In genomic region chr3:126473292-126474168, GRCh38 we compare ENCODE assay signal across 8 cellular contexts. TPM values are rescaled to one million over a fixed set of nuclear protein-coding genes. Genes with fewer than 3 reads are reported as not detected.
DNase-seq lines count a peak whose midpoint lies in the region; ATAC-seq and TF ChIP-seq lines count a peak whose summit lies in the region.

No MANE protein-coding gene starts in this region.

- no peaks in the 10 kb centered on the region for H3K9me3 Mint-ChIP-seq in activated naive CD8-positive, alpha-beta T cell treated with anti-CD3 and anti-CD28 coated beads, Interleukin-2, amount 10 ng/mL, durations not matched to agents 7 days and 5 days

- H3K4me3 ChIP-seq in right lobe of liver, result peak overlapping the region; percentile 60 to 73 (median 63)

- TF ChIP-seq POLR2A in right lobe of liver (IDR thresholded peaks at IDR 0.05), result no peak

- intact Hi-C loops in right lobe of liver (cut with DNase I) (no loop called here), left colon (cut with DNase I, micrococcal nuclease) (no loop called here)

- DNase-seq in stimulated activated CD4-positive, alpha-beta T cell treated with anti-CD3 and anti-CD28 coated beads, Interleukin-15, amount 100 ng/mL, for 24 hours, result peak; percentile 43
- no peak for DNase-seq in stimulated activated CD4-positive, alpha-beta T cell treated with anti-CD3 and anti-CD28 coated beads, Interleukin-4, amount 100 ng/mL, for 4 hours
- DNase-seq in activated naive CD8-positive, alpha-beta T cell treated with anti-CD3 and anti-CD28 coated beads, Interleukin-2, amount 10 ng/mL, durations not matched to agents 7 days and 5 days, result peak; percentile 34
- peak; percentile 17 to 45 (median 26) for DNase-seq in right lobe of liver
- no peak for DNase-seq in cerebellum (ENCODE audit: low spot score)
- DNase-seq in NCI-H1092 (lab: John Stamatoyannopoulos, UW), result no peak
- DNase-seq in left colon, result no peak

- peaks cover 36% of the 10 kb centered on the region for H3K4me1 Mint-ChIP-seq in activated naive CD8-positive, alpha-beta T cell treated with anti-CD3 and anti-CD28 coated beads, Interleukin-2, amount 10 ng/mL, durations not matched to agents 7 days and 5 days

- H3K27me3 Mint-ChIP-seq in activated naive CD8-positive, alpha-beta T cell treated with anti-CD3 and anti-CD28 coated beads, Interleukin-2, amount 10 ng/mL, durations not matched to agents 7 days and 5 days, result no peaks in the 10 kb centered on the region

- no peak for ATAC-seq in activated naive CD8-positive, alpha-beta T cell treated with anti-CD3 and anti-CD28 coated beads, Interleukin-2, amount 10 ng/mL, durations not matched to agents 7 days and 5 days (ENCODE audit: low read depth)
- ATAC-seq in right lobe of liver, result no peak
- ATAC-seq in GM18502 (IDR thresholded peaks at IDR 0.05; ENCODE audit: poor library complexity, unreplicated experiment), result no peak
- no peak for ATAC-seq in left colon

- H3K36me3 ChIP-seq in right lobe of liver, result peaks cover 11 to 32% (median 20%) of the 10 kb centered on the region in 4 donors

- H3K4me1 ChIP-seq in right lobe of liver, result peaks cover 0 to 32% (median 14%) of the 10 kb centered on the region in 4 donors

- POLR2A ChIA-PET in activated naive CD8-positive, alpha-beta T cell treated with anti-CD3 and anti-CD28 coated beads, Interleukin-2, amount 10 ng/mL, durations not matched to agents 7 days and 5 days (lab: Charles Lee), result interaction anchor here (0.9 kb wide), 1 partner anchor 20 kb away, joined by 3 read pairs; no protein-coding TSS in a partner anchor

- no peak overlapping the region for H3K27ac Mint-ChIP-seq in activated naive CD8-positive, alpha-beta T cell treated with anti-CD3 and anti-CD28 coated beads, Interleukin-2, amount 10 ng/mL, durations not matched to agents 7 days and 5 days

- peak overlapping the region; percentile 7 to 98 (median 85) for H3K27ac ChIP-seq in right lobe of liver

- no peaks in the 10 kb centered on the region for H3K9me3 ChIP-seq in right lobe of liver

- 57% methylated on average over 14 of the region's 14 CpGs for WGBS in right lobe of liver (ENCODE audit: insufficient coverage, low coverage, low lambda C conversion rate, missing lambda C conversion rate)

- TF ChIP-seq CTCF in right lobe of liver (IDR thresholded peaks at IDR 0.05), result no peak

- H3K27me3 ChIP-seq in right lobe of liver, result no peaks in the 10 kb centered on the region

- H3K36me3 Mint-ChIP-seq in activated naive CD8-positive, alpha-beta T cell treated with anti-CD3 and anti-CD28 coated beads, Interleukin-2, amount 10 ng/mL, durations not matched to agents 7 days and 5 days, result peaks cover 31% of the 10 kb centered on the region

- peak overlapping the region; percentile 93 for H3K4me3 Mint-ChIP-seq in activated naive CD8-positive, alpha-beta T cell treated with anti-CD3 and anti-CD28 coated beads, Interleukin-2, amount 10 ng/mL, durations not matched to agents 7 days and 5 days

RNA-seq across cellular contexts. Expression of gene ZXDC, which starts 2.2 kb away (rescaled TPM):
- 10 to 100 TPM; 34.7 to 34.9 TPM for total RNA-seq in activated naive CD8-positive, alpha-beta T cell treated with anti-CD3 and anti-CD28 coated beads, Interleukin-2, amount 10 ng/mL, durations not matched to agents 7 days and 5 days
- 10 to 100 TPM; 16.4 to 30.2 (median 24.0) TPM for total RNA-seq in right lobe of liver
- 51.0 TPM for total RNA-seq in cerebellum
- total RNA-seq in left colon, result 10 to 100 TPM; 25.7 to 30.2 TPM

RNA-seq across cellular contexts. Expression of gene UROC1, which starts 44.0 kb away (rescaled TPM):
- not detected for total RNA-seq in activated naive CD8-positive, alpha-beta T cell treated with anti-CD3 and anti-CD28 coated beads, Interleukin-2, amount 10 ng/mL, durations not matched to agents 7 days and 5 days
- total RNA-seq in right lobe of liver (100 to 1,000 TPM in 1 of 6 experiments, 10 to 100 TPM in 5; 15.1 to 101 (median 55.8) TPM), cerebellum (0.27 TPM), left colon (not detected)

RNA-seq across cellular contexts. Expression of gene CHST13, which starts 50.4 kb away (rescaled TPM):
- under 1 TPM in 1 of 2 experiments, not detected in 1; 0.28 TPM for total RNA-seq in activated naive CD8-positive, alpha-beta T cell treated with anti-CD3 and anti-CD28 coated beads, Interleukin-2, amount 10 ng/mL, durations not matched to agents 7 days and 5 days
- total RNA-seq in right lobe of liver, result 10 to 100 TPM; 23.5 to 48.9 (median 28.2) TPM
- total RNA-seq in cerebellum, result not detected
- 1 to 10 TPM; 1.8 to 4.3 TPM for total RNA-seq in left colon

Comparison
In these comparisons a context has a peak if more than half of its experiments do, and no peak if none do; other contexts are left out.
1. DNase-seq: peak in stimulated activated CD4-positive, alpha-beta T cell treated with anti-CD3 and anti-CD28 coated beads, Interleukin-15, amount 100 ng/mL, for 24 hours (single experiment), activated naive CD8-positive, alpha-beta T cell treated with anti-CD3 and anti-CD28 coated beads, Interleukin-2, amount 10 ng/mL, durations not matched to agents 7 days and 5 days (single experiment) and right lobe of liver (3 of 3); none in stimulated activated CD4-positive, alpha-beta T cell treated with anti-CD3 and anti-CD28 coated beads, Interleukin-4, amount 100 ng/mL, for 4 hours (0 of 2), cerebellum (single experiment), NCI-H1092 (single experiment) and left colon (0 of 2).
2. RNA of gene UROC1, which starts 44.0 kb away (total RNA-seq): 15.1 to 101 TPM in right lobe of liver; 0.27 TPM in cerebellum (single experiment), not detected in activated naive CD8-positive, alpha-beta T cell treated with anti-CD3 and anti-CD28 coated beads, Interleukin-2, amount 10 ng/mL, durations not matched to agents 7 days and 5 days and not detected in left colon; every median in the first group is over 10 times any median in the second.
3. RNA of gene CHST13, which starts 50.4 kb away (total RNA-seq): 23.5 to 48.9 TPM in right lobe of liver; 1.8 to 4.3 TPM in left colon, 0.28 TPM in activated naive CD8-positive, alpha-beta T cell treated with anti-CD3 and anti-CD28 coated beads, Interleukin-2, amount 10 ng/mL, durations not matched to agents 7 days and 5 days and not detected in cerebellum (single experiment); every median in the first group is over 4 times any median in the second.